ENCODE assay signal across 1 cellular context in genomic region chr3:156620260-156620659, GRCh38.
TF ChIP-seq lines count a peak whose summit lies in the region.

No MANE protein-coding gene starts in this region.

TF ChIP-seq in K562, 482 proteins besides CTCF, POLR2A, EP300 and RAD21 (continued from another document and continues in another):
- TF ChIP-seq ZNF408 (CRISPR knock-in tag; IDR thresholded peaks at IDR 0.05; ENCODE audit: low read depth) (no peak), EZH2 (IDR thresholded peaks at IDR 0.05; ENCODE audit: borderline replicate concordance, low read depth, low read length) (no peak), PHF8 (IDR thresholded peaks at IDR 0.05; ENCODE audit: borderline replicate concordance, low read length) (no peak), ETV1 (tag; conservative IDR thresholded peaks at IDR 0.05; ENCODE audit: low read depth) (peak; percentile 82), THAP7 (CRISPR knock-in tag; IDR thresholded peaks at IDR 0.05) (no peak), ZC3H8 (IDR thresholded peaks at IDR 0.05) (no peak), FIP1L1 (IDR thresholded peaks at IDR 0.05; ENCODE audit: low read depth, low read length, poor library complexity, severe bottlenecking) (no peak), GTF2E2 (tag; IDR thresholded peaks at IDR 0.05) (peak; percentile 30; the same call in 1 of the 2 replicates), SMARCB1 (IDR thresholded peaks at IDR 0.05; ENCODE audit: insufficient read length, low read depth) (no peak), HMGN3 (IDR thresholded peaks at IDR 0.05; ENCODE audit: borderline replicate concordance, extremely low read depth, insufficient read length, low read depth, low read length) (no peak), ZFPM2 (CRISPR knock-in tag; IDR thresholded peaks at IDR 0.05) (no peak), FOXK2 (conservative IDR thresholded peaks at IDR 0.05 in 1 of 2, IDR thresholded peaks at IDR 0.05 in 1 of 2; ENCODE audit: low read depth in 2 of 2) (no peak), DACH1 (IDR thresholded peaks at IDR 0.05; ENCODE audit: partially characterized antibody) (no peak), YY1 (IDR thresholded peaks at IDR 0.05; ENCODE audit: borderline replicate concordance in 1 of 3, control insufficient read depth in 1 of 3, extremely low read depth in 1 of 3, insufficient read depth in 3 of 3, insufficient read length in 1 of 3, insufficient replicate concordance in 2 of 3, low read depth in 1 of 3, low read length in 2 of 3) (peak in 2 of 3 experiments; percentile 17 to 67), TBP (optimal IDR thresholded peaks at IDR 0.05; ENCODE audit: low read depth, low read length) (no peak), PTTG1 (tag; IDR thresholded peaks at IDR 0.05; ENCODE audit: low read depth) (peak; percentile 95), ZNF644 (tag; IDR thresholded peaks at IDR 0.05; ENCODE audit: low read depth) (peak; percentile 97), DMBX1 (CRISPR knock-in tag; IDR thresholded peaks at IDR 0.05; ENCODE audit: borderline replicate concordance) (peak; percentile 99), POLR2G (IDR thresholded peaks at IDR 0.05; ENCODE audit: low read depth, low read length) (no peak), PCBP2 (IDR thresholded peaks at IDR 0.05; ENCODE audit: low read depth, low read length, poor library complexity, severe bottlenecking) (no peak), ZNF518B (CRISPR knock-in tag; IDR thresholded peaks at IDR 0.05) (no peak), ZBTB33 (CRISPR knock-in tag; IDR thresholded peaks at IDR 0.05) (no peak), ZKSCAN3 (CRISPR knock-in tag; IDR thresholded peaks at IDR 0.05) (0 out of 2 replicates have a peak, but pooled peaks have one; percentile 32), DDX20 (tag; IDR thresholded peaks at IDR 0.05; ENCODE audit: low read depth) (peak; percentile 95), ZNF253 (CRISPR knock-in tag; conservative IDR thresholded peaks at IDR 0.05) (no peak), ZFP1 (CRISPR knock-in tag; IDR thresholded peaks at IDR 0.05) (peak; percentile 58; the same call in 1 of the 2 replicates), ARID3B (CRISPR knock-in tag; IDR thresholded peaks at IDR 0.05; ENCODE audit: borderline replicate concordance) (peak; percentile 87; the same call in 1 of the 2 replicates), LARP7 (IDR thresholded peaks at IDR 0.05) (no peak), ZFX (CRISPR knock-in tag; IDR thresholded peaks at IDR 0.05) (no peak), ERF (CRISPR knock-in tag; IDR thresholded peaks at IDR 0.05) (no peak), YBX1 (IDR thresholded peaks at IDR 0.05) (no peak), TEAD4 (IDR thresholded peaks at IDR 0.05; ENCODE audit: low read length) (no peak), TEAD4 (CRISPR knock-in tag; IDR thresholded peaks at IDR 0.05; ENCODE audit: borderline replicate concordance) (no peak), GTF3C2 (IDR thresholded peaks at IDR 0.05; ENCODE audit: borderline replicate concordance, extremely low read depth, insufficient read length) (no peak), U2AF1 (optimal IDR thresholded peaks at IDR 0.05; ENCODE audit: low read depth, low read length) (no peak), ZNF316 (IDR thresholded peaks at IDR 0.05) (peak; percentile 97), ESRRB (CRISPR knock-in tag; IDR thresholded peaks at IDR 0.05; ENCODE audit: borderline replicate concordance) (no peak), STAT5A (IDR thresholded peaks at IDR 0.05; ENCODE audit: borderline replicate concordance, low read length) (no peak), KLF10 (CRISPR knock-in tag; IDR thresholded peaks at IDR 0.05) (no peak), TSHZ1 (CRISPR knock-in tag; IDR thresholded peaks at IDR 0.05) (peak; percentile 94), NR0B1 (IDR thresholded peaks at IDR 0.05; ENCODE audit: partially characterized antibody) (no peak), DIDO1 (tag; IDR thresholded peaks at IDR 0.05; ENCODE audit: low read depth) (peak; percentile 62; the same call in 1 of the 2 replicates), ZFP91 (CRISPR knock-in tag; IDR thresholded peaks at IDR 0.05) (no peak), L3MBTL2 (IDR thresholded peaks at IDR 0.05) (peak; percentile 46; the same call in 1 of the 2 replicates), USF1 (CRISPR knock-in tag; IDR thresholded peaks at IDR 0.05) (peak; percentile 62), SRF (CRISPR knock-in tag; IDR thresholded peaks at IDR 0.05) (no peak; a peak in 1 of 4 replicates), TBL1XR1 (IDR thresholded peaks at IDR 0.05; ENCODE audit: low read length in 2 of 2) (no peak), ETS2 (tag; IDR thresholded peaks at IDR 0.05; ENCODE audit: borderline replicate concordance, poor library complexity, severe bottlenecking) (no peak), ZNF668 (CRISPR knock-in tag; IDR thresholded peaks at IDR 0.05) (peak; percentile 96), MAFG (tag; conservative IDR thresholded peaks at IDR 0.05) (peak; percentile 98), HDAC8 (tag; IDR thresholded peaks at IDR 0.05) (peak; percentile 97)
